ENCODE assay signal across 8 cellular contexts in genomic region chr17:2212328-2212981, GRCh38.
DNase-seq lines count a peak whose midpoint lies in the region; ATAC-seq and TF ChIP-seq lines count a peak whose summit lies in the region.
"Had no signal": no experiment of that assay in that cellular context is flagged by ENCODE, and none has a peak within 500 bp of the region (broad histone marks: within the 10 kb centered on the region; RNA-seq: fewer than 3 reads in every experiment).

No MANE protein-coding gene starts in this region.

- TF ChIP-seq CTCF in stomach (IDR thresholded peaks at IDR 0.05), result no peak

- H3K4me1 ChIP-seq in stomach, result peaks cover 19 to 58% (median 47%) of the 10 kb centered on the region in 4 donors

- WGBS in stomach, 5 donors, result 53 to 71% (median 69%) methylated on average over 11 of the region's 11 CpGs

- no peak overlapping the region for H3K4me3 ChIP-seq in stomach

- TF ChIP-seq POLR2A in stomach (IDR thresholded peaks at IDR 0.05), result no peak

- ATAC-seq in GM21825 (IDR thresholded peaks at IDR 0.05; ENCODE audit: unreplicated experiment), result no peak

- peak overlapping the region; percentile 48 to 91 (median 88) for H3K27ac ChIP-seq in stomach

- no peaks in the 10 kb centered on the region for H3K27me3 ChIP-seq in stomach

- DNase-seq in HK-2 (ENCODE audit: unreplicated experiment), result peak; percentile 63
- DNase-seq in astrocyte of the hippocampus (ENCODE audit: low read depth, low spot score), result peak; percentile 86
- DNase-seq in iris pigment epithelial cell (ENCODE audit: low read depth), result peak; percentile 91
- no peak for DNase-seq in stomach
- DNase-seq in activated T-cell treated with anti-CD3 and anti-CD28 coated beads, Interleukin-2, amount 50 U/mL, for 1 hour, result no peak
- no peak for DNase-seq in T1000 (lab: John Stamatoyannopoulos, UW)
- DNase-seq: activated B cell treated with CpG ODN at 0.5 μM for 24 hours had no signal

- no peaks in the 10 kb centered on the region for H3K9me3 ChIP-seq in stomach

- intact Hi-C loops in stomach (cut with DNase I; ENCODE audit: low total_unique reads), result no loop called here

- no peak for TF ChIP-seq EP300 in stomach (IDR thresholded peaks at IDR 0.05)

- peaks cover 0 to 7% (median 0%) of the 10 kb centered on the region in 4 donors for H3K36me3 ChIP-seq in stomach

Comparison
In these comparisons a context has a peak if more than half of its experiments do, and no peak if none do; other contexts are left out.
1. DNase-seq: peak in HK-2 (single experiment), astrocyte of the hippocampus (single experiment) and iris pigment epithelial cell (single experiment); none in stomach (single experiment), activated T-cell treated with anti-CD3 and anti-CD28 coated beads, Interleukin-2, amount 50 U/mL, for 1 hour (single experiment) and T1000 (single experiment).